ENCODE assay signal across 34 cellular contexts in genomic region chr18:6242004-6242403, GRCh38.
"Had no signal": no experiment of that assay in that cellular context is flagged by ENCODE, and none has a peak within 500 bp of the region (broad histone marks: within the 10 kb centered on the region; RNA-seq: fewer than 3 reads in every experiment).

No MANE protein-coding gene starts in this region.

- H3K9me3 ChIP-seq: adrenal gland, body of pancreas had no signal

- H3K27ac ChIP-seq: adrenal gland, body of pancreas, coronary artery, dorsolateral prefrontal cortex had no signal

- H3K36me3 Mint-ChIP-seq: activated CD4-positive, alpha-beta memory T cell treated with anti-CD3 and anti-CD28 coated beads for 36 hours; activated CD8-positive, alpha-beta memory T cell treated with anti-CD3 and anti-CD28 coated beads, Interleukin-2, amount 10 ng/mL, durations not matched to agents 7 days and 5 days; activated naive CD4-positive, alpha-beta T cell treated with anti-CD3 and anti-CD28 coated beads, Interleukin-2, amount 50 U/mL, for 24 hours; activated naive CD8-positive, alpha-beta T cell treated with anti-CD3 and anti-CD28 coated beads for 36 hours had no signal

- DNase-seq: activated CD4-positive, alpha-beta memory T cell treated with anti-CD3 and anti-CD28 coated beads for 36 hours; activated CD4-positive, alpha-beta T cell treated with anti-CD3 and anti-CD28 coated beads for 36 hours; activated CD4-positive, alpha-beta T cell treated with anti-CD3 and anti-CD28 coated beads, Interleukin-2, amount 10 ng/mL, durations not matched to agents 24 days and 14 days; activated CD4-positive, CD25-positive, alpha-beta regulatory T cell; activated CD4-positive, CD25-positive, alpha-beta regulatory T cell treated with anti-CD3 and anti-CD28 coated beads, Interleukin-2, amount 50 U/mL, for 72 hours; activated CD8-positive, alpha-beta memory T cell treated with anti-CD3 and anti-CD28 coated beads, Interleukin-2, amount 10 ng/mL, durations not matched to agents 7 days and 5 days; activated CD8-positive, alpha-beta memory T cell treated with anti-CD3 and anti-CD28 coated beads, Interleukin-2, amount 50 U/mL, for 4 hours; activated CD8-positive, alpha-beta T cell treated with anti-CD3 and anti-CD28 coated beads, Interleukin-2, amount 10 ng/mL, durations not matched to agents 7 days and 5 days; activated effector memory CD4-positive, alpha-beta T cell treated with anti-CD3 and anti-CD28 coated beads, Interleukin-2, amount 50 U/mL, for 16 hours; activated naive CD4-positive, alpha-beta T cell treated with anti-CD3 and anti-CD28 coated beads for 36 hours; activated naive CD8-positive, alpha-beta T cell treated with anti-CD3 and anti-CD28 coated beads for 36 hours; activated naive CD8-positive, alpha-beta T cell treated with anti-CD3 and anti-CD28 coated beads, Interleukin-2, amount 50 U/mL, for 24 hours; activated T-cell treated with anti-CD3 and anti-CD28 coated beads, Interleukin-2, amount 50 U/mL, for 1 hour; activated T-cell treated with anti-CD3 and anti-CD28 coated beads, Interleukin-2, amount 50 U/mL, for 48 hours; adrenal gland; amygdala; aorta; body of pancreas; dorsolateral prefrontal cortex; effector memory CD4-positive, alpha-beta T cell; endodermal cell; foreskin fibroblast; head of caudate nucleus; T-helper 1 cell; T-helper 17 cell had no signal

- FAIRE-seq: frontal cortex had no signal

- H3K4me1 Mint-ChIP-seq: activated CD4-positive, alpha-beta T cell treated with anti-CD3 and anti-CD28 coated beads for 36 hours; activated CD4-positive, alpha-beta T cell treated with anti-CD3 and anti-CD28 coated beads, Interleukin-2, amount 10 ng/mL, durations not matched to agents 24 days and 14 days; activated CD8-positive, alpha-beta memory T cell treated with anti-CD3 and anti-CD28 coated beads, Interleukin-2, amount 10 ng/mL, durations not matched to agents 7 days and 5 days; activated naive CD4-positive, alpha-beta T cell treated with anti-CD3 and anti-CD28 coated beads, Interleukin-2, amount 50 U/mL, for 24 hours; activated naive CD8-positive, alpha-beta T cell treated with anti-CD3 and anti-CD28 coated beads for 36 hours; activated naive CD8-positive, alpha-beta T cell treated with anti-CD3 and anti-CD28 coated beads, Interleukin-2, amount 50 U/mL, for 24 hours; central memory CD8-positive, alpha-beta T cell; endodermal cell; T-helper 17 cell had no signal

- H3K4me1 ChIP-seq: adrenal gland, body of pancreas had no signal

- H3K27me3 Mint-ChIP-seq: activated CD4-positive, alpha-beta memory T cell treated with anti-CD3 and anti-CD28 coated beads for 36 hours; activated CD4-positive, alpha-beta T cell treated with anti-CD3 and anti-CD28 coated beads for 36 hours; activated CD4-positive, alpha-beta T cell treated with anti-CD3 and anti-CD28 coated beads, Interleukin-2, amount 10 ng/mL, durations not matched to agents 24 days and 14 days; activated CD8-positive, alpha-beta memory T cell treated with anti-CD3 and anti-CD28 coated beads, Interleukin-2, amount 10 ng/mL, durations not matched to agents 7 days and 5 days; activated naive CD4-positive, alpha-beta T cell treated with anti-CD3 and anti-CD28 coated beads, Interleukin-2, amount 50 U/mL, for 24 hours; activated naive CD8-positive, alpha-beta T cell treated with anti-CD3 and anti-CD28 coated beads for 36 hours; activated naive CD8-positive, alpha-beta T cell treated with anti-CD3 and anti-CD28 coated beads, Interleukin-2, amount 50 U/mL, for 24 hours; central memory CD8-positive, alpha-beta T cell; dendritic cell treated with granulocyte-macrophage colony-stimulating factor and Interleukin-4, amounts not matched to agents 40 ng/mL and 50 ng/mL, for 4 days; T-helper 17 cell had no signal

- ATAC-seq: activated CD4-positive, alpha-beta T cell treated with anti-CD3 and anti-CD28 coated beads for 36 hours; activated CD8-positive, alpha-beta memory T cell treated with anti-CD3 and anti-CD28 coated beads, Interleukin-2, amount 10 ng/mL, durations not matched to agents 7 days and 5 days; activated CD8-positive, alpha-beta T cell treated with anti-CD3 and anti-CD28 coated beads, Interleukin-2, amount 10 ng/mL, durations not matched to agents 7 days and 5 days; activated naive CD8-positive, alpha-beta T cell treated with anti-CD3 and anti-CD28 coated beads, Interleukin-2, amount 50 U/mL, for 24 hours; body of pancreas; esophagus mucosa; T-helper 17 cell had no signal

- H3K27ac Mint-ChIP-seq: activated CD4-positive, alpha-beta memory T cell treated with anti-CD3 and anti-CD28 coated beads for 36 hours; activated CD4-positive, alpha-beta T cell treated with anti-CD3 and anti-CD28 coated beads for 36 hours; activated CD4-positive, alpha-beta T cell treated with anti-CD3 and anti-CD28 coated beads, Interleukin-2, amount 10 ng/mL, durations not matched to agents 24 days and 14 days; activated CD8-positive, alpha-beta memory T cell treated with anti-CD3 and anti-CD28 coated beads, Interleukin-2, amount 10 ng/mL, durations not matched to agents 7 days and 5 days; activated CD8-positive, alpha-beta T cell treated with anti-CD3 and anti-CD28 coated beads, Interleukin-2, amount 10 ng/mL, durations not matched to agents 7 days and 5 days; activated naive CD4-positive, alpha-beta T cell treated with anti-CD3 and anti-CD28 coated beads for 36 hours; activated naive CD4-positive, alpha-beta T cell treated with anti-CD3 and anti-CD28 coated beads, Interleukin-2, amount 50 U/mL, for 24 hours; activated naive CD8-positive, alpha-beta T cell treated with anti-CD3 and anti-CD28 coated beads for 36 hours; activated naive CD8-positive, alpha-beta T cell treated with anti-CD3 and anti-CD28 coated beads, Interleukin-2, amount 50 U/mL, for 24 hours; activated T-helper 1 cell treated with anti-CD3 and anti-CD28 coated beads, Interleukin-12 subunit alpha, Interleukin-12 subunit beta, Interleukin-2, Interleukin-4 antibody, amounts not matched to agents 30 ng/mL and 10 ng/mL and 1 ng/mL, durations not matched to agents 14 hours and 24 hours and 36 hours; activated T-helper 2 cell treated with anti-CD3 and anti-CD28 coated beads, Interferon-gamma antibody, Interleukin-2, Interleukin-4, amounts not matched to agents 10 μg/mL and 5 μg/mL and 100 μg/mL, durations not matched to agents 14 hours and 24 hours and 36 hours; dendritic cell treated with granulocyte-macrophage colony-stimulating factor and Interleukin-4, amounts not matched to agents 40 ng/mL and 50 ng/mL, for 4 days; endodermal cell; T-helper 17 cell; T-helper 2 cell treated with Interferon-gamma antibody and Interleukin-4, amounts not matched to agents 5 μg/mL and 100 μg/mL, for 36 hours had no signal

- H3K9me3 Mint-ChIP-seq: activated CD4-positive, alpha-beta memory T cell treated with anti-CD3 and anti-CD28 coated beads for 36 hours; activated naive CD4-positive, alpha-beta T cell treated with anti-CD3 and anti-CD28 coated beads for 36 hours; activated naive CD4-positive, alpha-beta T cell treated with anti-CD3 and anti-CD28 coated beads, Interleukin-2, amount 50 U/mL, for 24 hours; activated naive CD8-positive, alpha-beta T cell treated with anti-CD3 and anti-CD28 coated beads for 36 hours; activated naive CD8-positive, alpha-beta T cell treated with anti-CD3 and anti-CD28 coated beads, Interleukin-2, amount 50 U/mL, for 24 hours; activated T-helper 1 cell treated with anti-CD3 and anti-CD28 coated beads, Interleukin-12 subunit alpha, Interleukin-12 subunit beta, Interleukin-2, Interleukin-4 antibody, amounts not matched to agents 30 ng/mL and 10 ng/mL and 1 ng/mL, durations not matched to agents 14 hours and 24 hours and 36 hours; activated T-helper 2 cell treated with anti-CD3 and anti-CD28 coated beads, Interferon-gamma antibody, Interleukin-2, Interleukin-4, amounts not matched to agents 10 μg/mL and 5 μg/mL and 100 μg/mL, durations not matched to agents 14 hours and 24 hours and 36 hours; central memory CD8-positive, alpha-beta T cell; dendritic cell treated with granulocyte-macrophage colony-stimulating factor and Interleukin-4, amounts not matched to agents 40 ng/mL and 50 ng/mL, for 4 days; endodermal cell; T-helper 2 cell treated with Interferon-gamma antibody and Interleukin-4, amounts not matched to agents 5 μg/mL and 100 μg/mL, for 36 hours had no signal

- H3K4me3 Mint-ChIP-seq: activated CD4-positive, alpha-beta memory T cell treated with anti-CD3 and anti-CD28 coated beads for 36 hours; activated CD4-positive, alpha-beta T cell treated with anti-CD3 and anti-CD28 coated beads for 36 hours; activated CD4-positive, alpha-beta T cell treated with anti-CD3 and anti-CD28 coated beads, Interleukin-2, amount 10 ng/mL, durations not matched to agents 24 days and 14 days; activated CD8-positive, alpha-beta memory T cell treated with anti-CD3 and anti-CD28 coated beads, Interleukin-2, amount 10 ng/mL, durations not matched to agents 7 days and 5 days; activated CD8-positive, alpha-beta T cell treated with anti-CD3 and anti-CD28 coated beads, Interleukin-2, amount 10 ng/mL, durations not matched to agents 7 days and 5 days; activated naive CD4-positive, alpha-beta T cell treated with anti-CD3 and anti-CD28 coated beads for 36 hours; activated naive CD4-positive, alpha-beta T cell treated with anti-CD3 and anti-CD28 coated beads, Interleukin-2, amount 50 U/mL, for 24 hours; activated naive CD8-positive, alpha-beta T cell treated with anti-CD3 and anti-CD28 coated beads for 36 hours; activated naive CD8-positive, alpha-beta T cell treated with anti-CD3 and anti-CD28 coated beads, Interleukin-2, amount 50 U/mL, for 24 hours; activated T-helper 1 cell treated with anti-CD3 and anti-CD28 coated beads, Interleukin-12 subunit alpha, Interleukin-12 subunit beta, Interleukin-2, Interleukin-4 antibody, amounts not matched to agents 30 ng/mL and 10 ng/mL and 1 ng/mL, durations not matched to agents 14 hours and 24 hours and 36 hours; central memory CD8-positive, alpha-beta T cell; dendritic cell treated with granulocyte-macrophage colony-stimulating factor and Interleukin-4, amounts not matched to agents 40 ng/mL and 50 ng/mL, for 4 days; endodermal cell; T-helper 17 cell; T-helper 2 cell treated with Interferon-gamma antibody and Interleukin-4, amounts not matched to agents 5 μg/mL and 100 μg/mL, for 36 hours had no signal

- H3K36me3 ChIP-seq: adrenal gland had no signal

- H3K4me3 ChIP-seq: adrenal gland, body of pancreas, coronary artery, dorsolateral prefrontal cortex had no signal

- H3K27me3 ChIP-seq: adrenal gland, body of pancreas, dorsolateral prefrontal cortex had no signal
